Comparison of ENCODE assay signal across 8 cellular contexts in genomic region chr4:1628892-1629703, GRCh38. TPM values are rescaled to one million over a fixed set of nuclear protein-coding genes. Genes with fewer than 3 reads are reported as not detected.
DNase-seq lines count a peak whose midpoint lies in the region; ATAC-seq and TF ChIP-seq lines count a peak whose summit lies in the region.

No MANE protein-coding gene starts in this region.

- H3K27me3 Mint-ChIP-seq in natural killer cell treated with Interleukin-12 subunit alpha and Interleukin-12 subunit beta and Interleukin-15 and Interleukin-18, amount 100 ng/mL, for 72 hours = peaks cover 0 to 6% of the 10 kb centered on the region in 2 donors

- TF ChIP-seq CTCF in GM20000 (IDR thresholded peaks at IDR 0.05; ENCODE audit: extremely low read depth, missing control alignments) = peak; percentile 76

- DNase-seq in Ammon's horn (ENCODE audit: low spot score) (peak; percentile 54), GM20000 (ENCODE audit: low spot score) (peak; percentile 90), NCI-H82 treated with DMSO at 0.1 percent for 48 hours (lab: John Stamatoyannopoulos, UW; ENCODE audit: unreplicated experiment) (peak; percentile 0), erythroblast (lab: John Stamatoyannopoulos, UW) (peak; percentile 66 to 75)
- peak; percentile 31 for DNase-seq in activated CD8-positive, alpha-beta memory T cell treated with anti-CD3 and anti-CD28 coated beads, Interleukin-2, amount 50 U/mL, for 24 hours (ENCODE audit: extremely low read depth)
- peak; percentile 67 for DNase-seq in natural killer cell treated with Interleukin-12 subunit alpha and Interleukin-12 subunit beta and Interleukin-15 and Interleukin-18, amount 100 ng/mL, for 72 hours (ENCODE audit: low spot score)
- DNase-seq in stimulated activated naive CD4-positive, alpha-beta T cell treated with Interleukin-2 at 50 U/mL for 16 hours (lab: John Stamatoyannopoulos, UW) = peak; percentile 49

- H3K4me1 Mint-ChIP-seq in natural killer cell treated with Interleukin-12 subunit alpha and Interleukin-12 subunit beta and Interleukin-15 and Interleukin-18, amount 100 ng/mL, for 72 hours (ENCODE audit: low read depth in 2 of 2) = no peaks in the 10 kb centered on the region

- no peaks in the 10 kb centered on the region for H3K36me3 Mint-ChIP-seq in natural killer cell treated with Interleukin-12 subunit alpha and Interleukin-12 subunit beta and Interleukin-15 and Interleukin-18, amount 100 ng/mL, for 72 hours

- H3K27ac Mint-ChIP-seq in natural killer cell treated with Interleukin-12 subunit alpha and Interleukin-12 subunit beta and Interleukin-15 and Interleukin-18, amount 100 ng/mL, for 72 hours = no peak overlapping the region

- H3K4me3 Mint-ChIP-seq in natural killer cell treated with Interleukin-12 subunit alpha and Interleukin-12 subunit beta and Interleukin-15 and Interleukin-18, amount 100 ng/mL, for 72 hours = no peak overlapping the region

- no peak for TF ChIP-seq POLR2A in erythroblast (IDR thresholded peaks at IDR 0.05; ENCODE audit: low read length)

- no peaks in the 10 kb centered on the region for H3K9me3 Mint-ChIP-seq in natural killer cell treated with Interleukin-12 subunit alpha and Interleukin-12 subunit beta and Interleukin-15 and Interleukin-18, amount 100 ng/mL, for 72 hours

- peak; percentile 65 to 74 for ATAC-seq in natural killer cell treated with Interleukin-12 subunit alpha and Interleukin-12 subunit beta and Interleukin-15 and Interleukin-18, amount 100 ng/mL, for 72 hours
- no peak for ATAC-seq in HG03039 (IDR thresholded peaks at IDR 0.05; ENCODE audit: unreplicated experiment)

RNA-seq across cellular contexts. Expression of gene FAM53A, which starts 55.0 kb away (rescaled TPM):
- total RNA-seq in natural killer cell treated with Interleukin-12 subunit alpha and Interleukin-12 subunit beta and Interleukin-15 and Interleukin-18, amount 100 ng/mL, for 72 hours = 1 to 10 TPM in 1 of 2 donors, under 1 TPM in 1; 0.78 to 6.2 TPM

Comparison
In these comparisons a context has a peak if more than half of its experiments do, and no peak if none do; other contexts are left out.
1. DNase-seq: peak in every context shown above with its lines; median percentile 90 in GM20000; 70 in erythroblast; 67 in natural killer cell treated with Interleukin-12 subunit alpha and Interleukin-12 subunit beta and Interleukin-15 and Interleukin-18, amount 100 ng/mL, for 72 hours; 54 in Ammon's horn; 49 in stimulated activated naive CD4-positive, alpha-beta T cell treated with Interleukin-2 at 50 U/mL for 16 hours; 31 in activated CD8-positive, alpha-beta memory T cell treated with anti-CD3 and anti-CD28 coated beads, Interleukin-2, amount 50 U/mL, for 24 hours; 0 in NCI-H82 treated with DMSO at 0.1 percent for 48 hours.